In the genomic region with DNA sequence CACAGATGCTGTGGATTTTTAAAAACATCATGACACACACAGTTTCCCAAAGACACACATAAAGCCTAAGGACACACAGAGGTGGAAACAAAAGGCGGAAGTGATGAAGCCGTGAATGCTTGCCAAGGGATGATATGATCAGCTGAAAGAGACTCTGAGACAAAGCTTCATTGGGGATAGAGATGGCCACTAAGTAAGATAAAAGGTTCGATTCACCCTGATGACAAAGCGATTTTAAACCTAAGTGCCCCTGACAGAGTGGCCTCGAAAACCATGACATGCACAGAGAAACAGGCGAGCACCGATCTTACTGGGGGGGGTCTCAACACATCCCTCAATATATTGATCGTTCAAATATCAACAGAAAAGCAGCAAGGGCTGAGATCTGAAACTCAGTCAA, we compare ENCODE assay signal across 1 cellular context.
TF ChIP-seq lines count a peak whose summit lies in the region.

No MANE protein-coding gene starts in this region.

TF ChIP-seq in K562, 482 proteins besides CTCF, POLR2A, EP300 and RAD21 (continued from another document and continues in another):
- TF ChIP-seq ZBTB2 (IDR thresholded peaks at IDR 0.05), result no peak
- no peak for TF ChIP-seq NR2C1 (IDR thresholded peaks at IDR 0.05)
- no peak for TF ChIP-seq NR2C1 (tag; IDR thresholded peaks at IDR 0.05)
- no peak for TF ChIP-seq FOXJ2 (tag; IDR thresholded peaks at IDR 0.05)
- peak; percentile 62 for TF ChIP-seq SMARCA4 (IDR thresholded peaks at IDR 0.05)
- no peak for TF ChIP-seq TAF7 (tag; IDR thresholded peaks at IDR 0.05)
- no peak for TF ChIP-seq TOE1 (IDR thresholded peaks at IDR 0.05; ENCODE audit: borderline replicate concordance)
- TF ChIP-seq TOE1 (CRISPR knock-in tag; IDR thresholded peaks at IDR 0.05; ENCODE audit: borderline replicate concordance, low read depth), result no peak
- no peak for TF ChIP-seq ZNF655 (CRISPR knock-in tag; IDR thresholded peaks at IDR 0.05)
- TF ChIP-seq YY1 (IDR thresholded peaks at IDR 0.05; ENCODE audit: borderline replicate concordance in 1 of 3, control insufficient read depth in 1 of 3, extremely low read depth in 1 of 3, insufficient read depth in 3 of 3, insufficient read length in 1 of 3, insufficient replicate concordance in 2 of 3, low read depth in 1 of 3, low read length in 2 of 3), result peak in 1 of 3 experiments; percentile 24
- peak; percentile 63 for TF ChIP-seq ARID1B (IDR thresholded peaks at IDR 0.05)
- TF ChIP-seq RBFOX2 (IDR thresholded peaks at IDR 0.05; ENCODE audit: low read depth, low read length), result no peak
- TF ChIP-seq SOX6 (IDR thresholded peaks at IDR 0.05), result peak; percentile 99
- TF ChIP-seq ELF1 (tag; IDR thresholded peaks at IDR 0.05), result peak; percentile 69
- no peak for TF ChIP-seq TEAD4 (IDR thresholded peaks at IDR 0.05; ENCODE audit: low read length)
- no peak for TF ChIP-seq TEAD4 (CRISPR knock-in tag; IDR thresholded peaks at IDR 0.05; ENCODE audit: borderline replicate concordance)
- TF ChIP-seq ZNF124 (CRISPR knock-in tag; IDR thresholded peaks at IDR 0.05), result no peak
- TF ChIP-seq, protein P1, sequence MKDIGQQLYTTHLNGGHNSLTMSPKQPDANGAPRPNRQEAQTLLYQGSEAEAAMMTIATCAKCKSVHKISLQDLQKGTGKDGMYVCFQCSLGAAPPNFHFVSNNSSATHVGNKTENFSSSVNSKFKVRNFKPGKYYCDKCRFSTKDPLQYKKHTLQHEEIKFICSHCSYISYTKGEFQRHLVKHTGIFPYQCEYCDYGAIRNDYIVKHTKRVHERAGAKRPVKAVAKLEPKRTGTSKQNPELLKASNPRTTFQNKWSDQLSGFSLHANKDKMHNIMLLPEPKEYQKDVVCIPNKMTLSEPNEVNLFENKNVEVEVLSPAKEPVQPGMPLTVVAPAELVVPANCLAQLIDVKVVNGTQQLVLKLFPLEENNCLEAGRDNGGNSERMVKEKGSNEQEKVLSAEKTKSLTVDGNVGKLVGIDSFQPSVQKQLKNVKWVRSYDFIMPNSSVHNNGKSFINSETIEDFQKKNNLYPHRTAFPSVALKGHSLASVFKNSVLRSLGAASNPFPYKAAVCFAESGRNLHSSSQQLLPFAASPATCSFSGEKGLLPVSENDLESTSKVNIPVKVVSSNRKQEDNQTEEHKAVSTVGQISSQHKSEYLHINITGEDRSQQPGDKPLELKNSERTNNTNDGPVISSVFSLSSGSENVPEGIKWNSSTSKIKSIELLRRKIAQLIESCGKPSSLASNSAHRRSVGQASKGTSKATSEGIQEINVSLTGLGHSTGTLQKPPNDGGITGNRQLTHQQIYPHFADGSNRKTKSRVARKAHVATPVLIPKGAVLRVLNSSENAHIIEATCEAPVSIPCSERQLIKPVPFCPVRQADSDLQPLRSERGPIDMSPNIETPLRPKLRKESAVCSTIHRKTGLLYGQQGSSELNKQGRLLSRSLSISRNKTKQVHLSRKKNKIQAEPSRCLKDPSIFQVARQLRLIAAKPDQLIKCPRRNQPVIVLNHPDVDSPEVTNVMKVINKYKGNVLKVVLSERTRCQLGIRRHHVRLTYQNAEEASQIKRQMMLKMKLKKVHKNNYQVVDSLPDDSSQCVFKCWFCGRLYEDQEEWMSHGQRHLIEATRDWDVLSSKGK (CRISPR knock-in tag; IDR thresholded peaks at IDR 0.05), result no peak
- TF ChIP-seq MNT (conservative IDR thresholded peaks at IDR 0.05), result no peak
- TF ChIP-seq GTF2A2 (tag; IDR thresholded peaks at IDR 0.05), result no peak
- no peak for TF ChIP-seq BDP1 (IDR thresholded peaks at IDR 0.05; ENCODE audit: insufficient read depth, insufficient read length)
- TF ChIP-seq, protein P2, sequence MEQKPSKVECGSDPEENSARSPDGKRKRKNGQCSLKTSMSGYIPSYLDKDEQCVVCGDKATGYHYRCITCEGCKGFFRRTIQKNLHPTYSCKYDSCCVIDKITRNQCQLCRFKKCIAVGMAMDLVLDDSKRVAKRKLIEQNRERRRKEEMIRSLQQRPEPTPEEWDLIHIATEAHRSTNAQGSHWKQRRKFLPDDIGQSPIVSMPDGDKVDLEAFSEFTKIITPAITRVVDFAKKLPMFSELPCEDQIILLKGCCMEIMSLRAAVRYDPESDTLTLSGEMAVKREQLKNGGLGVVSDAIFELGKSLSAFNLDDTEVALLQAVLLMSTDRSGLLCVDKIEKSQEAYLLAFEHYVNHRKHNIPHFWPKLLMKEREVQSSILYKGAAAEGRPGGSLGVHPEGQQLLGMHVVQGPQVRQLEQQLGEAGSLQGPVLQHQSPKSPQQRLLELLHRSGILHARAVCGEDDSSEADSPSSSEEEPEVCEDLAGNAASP (IDR thresholded peaks at IDR 0.05), result no peak
- no peak for TF ChIP-seq KDM1A (IDR thresholded peaks at IDR 0.05)
- TF ChIP-seq, protein P3, sequence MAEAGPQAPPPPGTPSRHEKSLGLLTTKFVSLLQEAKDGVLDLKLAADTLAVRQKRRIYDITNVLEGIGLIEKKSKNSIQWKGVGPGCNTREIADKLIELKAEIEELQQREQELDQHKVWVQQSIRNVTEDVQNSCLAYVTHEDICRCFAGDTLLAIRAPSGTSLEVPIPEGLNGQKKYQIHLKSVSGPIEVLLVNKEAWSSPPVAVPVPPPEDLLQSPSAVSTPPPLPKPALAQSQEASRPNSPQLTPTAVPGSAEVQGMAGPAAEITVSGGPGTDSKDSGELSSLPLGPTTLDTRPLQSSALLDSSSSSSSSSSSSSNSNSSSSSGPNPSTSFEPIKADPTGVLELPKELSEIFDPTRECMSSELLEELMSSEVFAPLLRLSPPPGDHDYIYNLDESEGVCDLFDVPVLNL (CRISPR knock-in tag; IDR thresholded peaks at IDR 0.05; ENCODE audit: low read depth), result no peak
- TF ChIP-seq ZNF407 (IDR thresholded peaks at IDR 0.05; ENCODE audit: low read depth), result no peak
- no peak for TF ChIP-seq PBX2 (CRISPR knock-in tag; IDR thresholded peaks at IDR 0.05; ENCODE audit: low read depth)
- TF ChIP-seq PBX2 (tag; conservative IDR thresholded peaks at IDR 0.05; ENCODE audit: low read depth), result 0 out of 2 replicates have a peak, but pooled peaks have one; percentile 14
- no peak for TF ChIP-seq NFRKB (IDR thresholded peaks at IDR 0.05; ENCODE audit: low read depth)
